31 cellular contexts compared by ENCODE assay signal in genomic region chr11:131897247-131897646, GRCh38.
DNase-seq lines count a peak whose midpoint lies in the region; FAIRE-seq and TF ChIP-seq lines count a peak whose summit lies in the region.
"Had no signal": no experiment of that assay in that cellular context is flagged by ENCODE, and none has a peak within 500 bp of the region (broad histone marks: within the 10 kb centered on the region; RNA-seq: fewer than 3 reads in every experiment).

No MANE protein-coding gene starts in this region.

- H3K9ac ChIP-seq in astrocyte (ENCODE audit: low read length) (peak overlapping the region; percentile 73), mesenchymal stem cell (ENCODE audit: low read length) (no peak overlapping the region)
- H3K9ac ChIP-seq: BLaER1 had no signal

- H3K27ac Mint-ChIP-seq in HFFc6: peak overlapping the region; percentile 2; the same call in 1 of the 2 replicates
- no peak overlapping the region for H3K27ac Mint-ChIP-seq in astrocyte (ENCODE audit: unreplicated experiment)
- H3K27ac Mint-ChIP-seq: activated B cell treated with CpG ODN at 0.5 μM for 24 hours; activated CD4-positive, alpha-beta T cell treated with anti-CD3 and anti-CD28 coated beads, Interleukin-2, amount 10 ng/mL, durations not matched to agents 7 days and 5 days; activated naive CD8-positive, alpha-beta T cell; activated T-cell treated with anti-CD3 and anti-CD28 coated beads, Interleukin-2, amount 50 U/mL, for 24 hours; dendritic cell treated with granulocyte-macrophage colony-stimulating factor and Interleukin-4, amounts not matched to agents 40 ng/mL and 50 ng/mL, for 4 days; mesothelial cell of epicardium; naive B cell had no signal

- H3K36me3 ChIP-seq in astrocyte (ENCODE audit: insufficient read depth, low read length): no peaks in the 10 kb centered on the region
- H3K36me3 ChIP-seq in mesenchymal stem cell (ENCODE audit: control insufficient read depth in 1 of 2, insufficient read depth in 2 of 2, low read depth in 1 of 2, low read length in 2 of 2): no peaks in the 10 kb centered on the region
- H3K36me3 ChIP-seq: BLaER1, heart left ventricle, prostate gland, SJCRH30, tibial nerve had no signal

- H3K4me2 ChIP-seq in astrocyte (ENCODE audit: low read length) (peak overlapping the region; percentile 17), mesenchymal stem cell (ENCODE audit: low read length, poor library complexity, severe bottlenecking) (no peak overlapping the region)
- H3K4me2 ChIP-seq: BLaER1 had no signal

- peak overlapping the region; percentile 65 for H3K27ac ChIP-seq in AG04450 (ENCODE audit: low read depth, low read length)
- H3K27ac ChIP-seq in astrocyte (ENCODE audit: low read depth, low read length): peak overlapping the region; percentile 91
- peak overlapping the region; percentile 8 for H3K27ac ChIP-seq in mesenchymal stem cell (ENCODE audit: low read length, poor library complexity, severe bottlenecking)
- H3K27ac ChIP-seq: BLaER1, prostate gland, SJCRH30, tibial nerve had no signal

- H3K18ac ChIP-seq in mesenchymal stem cell (ENCODE audit: low read depth in 1 of 2, low read length in 2 of 2): no peak overlapping the region

- H3K4me1 ChIP-seq in astrocyte (ENCODE audit: insufficient read depth, low read length): peaks cover 37% of the 10 kb centered on the region
- peaks cover 7% of the 10 kb centered on the region for H3K4me1 ChIP-seq in mesenchymal stem cell (ENCODE audit: control insufficient read depth, insufficient read depth, low read depth, low read length)
- H3K4me1 ChIP-seq: prostate gland, SJCRH30 had no signal

- no peak overlapping the region for H2BK12ac ChIP-seq in mesenchymal stem cell (ENCODE audit: low read length in 2 of 2)

- H3K79me2 ChIP-seq in astrocyte (ENCODE audit: insufficient read depth, low read length): no peaks in the 10 kb centered on the region

- no peak overlapping the region for H3K4ac ChIP-seq in mesenchymal stem cell (ENCODE audit: low read depth in 1 of 2, low read length in 2 of 2)

- no peaks in the 10 kb centered on the region for H4K20me1 ChIP-seq in astrocyte (ENCODE audit: insufficient read depth, low read length)
- H4K20me1 ChIP-seq: BLaER1 had no signal

- peaks cover 59% of the 10 kb centered on the region for H3K4me1 Mint-ChIP-seq in HFFc6 (ENCODE audit: low read depth)
- H3K4me1 Mint-ChIP-seq in astrocyte (ENCODE audit: low read depth, unreplicated experiment): peaks cover 32% of the 10 kb centered on the region
- H3K4me1 Mint-ChIP-seq: activated B cell treated with CpG ODN at 0.5 μM for 24 hours; activated CD4-positive, alpha-beta T cell treated with anti-CD3 and anti-CD28 coated beads, Interleukin-2, amount 10 ng/mL, durations not matched to agents 7 days and 5 days; naive B cell had no signal

- TF ChIP-seq CTCF in AG04450 (IDR thresholded peaks at IDR 0.05; ENCODE audit: low read depth, low read length) (no peak), HFFc6 (IDR thresholded peaks at IDR 0.05) (no peak), astrocyte (IDR thresholded peaks at IDR 0.05; ENCODE audit: insufficient read depth, low read depth, low read length) (no peak), GM13976 (IDR thresholded peaks at IDR 0.05; ENCODE audit: borderline replicate concordance, control extremely low read depth, extremely low read depth, insufficient read depth, missing control alignments) (no peak), GM10248 (IDR thresholded peaks at IDR 0.05; ENCODE audit: control extremely low read depth, extremely low read depth, low read depth, missing control alignments) (no peak)

- H3K27me3 Mint-ChIP-seq in HFFc6 (ENCODE audit: insufficient read depth) (no peaks in the 10 kb centered on the region; the same call in 1 of the 2 replicates), astrocyte (ENCODE audit: low read depth, unreplicated experiment) (no peaks in the 10 kb centered on the region)
- H3K27me3 Mint-ChIP-seq: activated B cell treated with CpG ODN at 0.5 μM for 24 hours; activated CD4-positive, alpha-beta T cell treated with anti-CD3 and anti-CD28 coated beads, Interleukin-2, amount 10 ng/mL, durations not matched to agents 7 days and 5 days; activated naive CD8-positive, alpha-beta T cell; activated T-cell treated with anti-CD3 and anti-CD28 coated beads, Interleukin-2, amount 50 U/mL, for 24 hours; naive B cell had no signal

- no peak overlapping the region for H4K91ac ChIP-seq in mesenchymal stem cell (ENCODE audit: low read length)

- no peak overlapping the region for H3K4me3 ChIP-seq in AG04450 (ENCODE audit: low read depth, low read length)
- H3K4me3 ChIP-seq in astrocyte (ENCODE audit: insufficient read depth, low read depth, low read length): no peak overlapping the region
- no peak overlapping the region for H3K4me3 ChIP-seq in mesenchymal stem cell (ENCODE audit: insufficient read depth in 1 of 2, low read depth in 1 of 2, low read length in 2 of 2)
- H3K4me3 ChIP-seq: BLaER1, heart left ventricle, prostate gland, SJCRH30, tibial nerve had no signal

- no peaks in the 10 kb centered on the region for H3K27me3 ChIP-seq in AG04450 (ENCODE audit: control insufficient read depth, insufficient read depth, low read length)
- no peaks in the 10 kb centered on the region for H3K27me3 ChIP-seq in astrocyte (ENCODE audit: insufficient read depth, low read length)
- no peaks in the 10 kb centered on the region for H3K27me3 ChIP-seq in mesenchymal stem cell (ENCODE audit: control insufficient read depth in 1 of 2, insufficient read depth in 1 of 2, low read length in 2 of 2)
- H3K27me3 ChIP-seq: BLaER1, SJCRH30, tibial nerve had no signal

- H3K36me3 Mint-ChIP-seq in HFFc6 (ENCODE audit: low read depth): no peaks in the 10 kb centered on the region
- H3K36me3 Mint-ChIP-seq in astrocyte (ENCODE audit: low read depth, unreplicated experiment): no peaks in the 10 kb centered on the region
- H3K36me3 Mint-ChIP-seq: activated naive CD8-positive, alpha-beta T cell; mesothelial cell of epicardium; naive B cell had no signal

- H2BK15ac ChIP-seq in mesenchymal stem cell (ENCODE audit: low read depth, poor library complexity, severe bottlenecking): no peak overlapping the region

- no CpG with 5 or more reads among the region's 1 CpG for whole genome bisulfite sequencing in mesenchymal stem cell

- H3K9me3 Mint-ChIP-seq in HFFc6 (no peaks in the 10 kb centered on the region), astrocyte (ENCODE audit: unreplicated experiment) (no peaks in the 10 kb centered on the region)
- H3K9me3 Mint-ChIP-seq: activated B cell treated with CpG ODN at 0.5 μM for 24 hours; activated CD4-positive, alpha-beta T cell treated with anti-CD3 and anti-CD28 coated beads, Interleukin-2, amount 10 ng/mL, durations not matched to agents 7 days and 5 days; activated T-cell treated with anti-CD3 and anti-CD28 coated beads, Interleukin-2, amount 50 U/mL, for 24 hours; dendritic cell treated with granulocyte-macrophage colony-stimulating factor and Interleukin-4, amounts not matched to agents 40 ng/mL and 50 ng/mL, for 4 days; mesothelial cell of epicardium had no signal

- no peak overlapping the region for H2AK5ac ChIP-seq in mesenchymal stem cell (ENCODE audit: low read length, severe bottlenecking)

- H2AFZ ChIP-seq in astrocyte (ENCODE audit: low read depth, low read length) (no peak overlapping the region), mesenchymal stem cell (ENCODE audit: low read depth, low read length) (no peak overlapping the region)

- no peak overlapping the region for H3K4me3 Mint-ChIP-seq in HFFc6
- no peak overlapping the region for H3K4me3 Mint-ChIP-seq in astrocyte (ENCODE audit: unreplicated experiment)
- H3K4me3 Mint-ChIP-seq: activated B cell treated with CpG ODN at 0.5 μM for 24 hours; activated CD4-positive, alpha-beta T cell treated with anti-CD3 and anti-CD28 coated beads, Interleukin-2, amount 10 ng/mL, durations not matched to agents 7 days and 5 days; activated naive CD8-positive, alpha-beta T cell; activated T-cell treated with anti-CD3 and anti-CD28 coated beads, Interleukin-2, amount 50 U/mL, for 24 hours; dendritic cell treated with granulocyte-macrophage colony-stimulating factor and Interleukin-4, amounts not matched to agents 40 ng/mL and 50 ng/mL, for 4 days; mesothelial cell of epicardium; naive B cell had no signal

- in situ Hi-C loops in GM13976 (cut with MboI; ENCODE audit: low sequenced_read_pairs, unreplicated experiment): no loop called here

- POLR2A ChIA-PET in AG04450 (lab: Yijun Ruan, JAX): interaction anchor here (0.7 kb wide), 1 partner anchor 157 kb away, joined by 3 read pairs; no protein-coding TSS in a partner anchor
- POLR2A ChIA-PET in GM10248 (lab: Yijun Ruan, JAX): no interaction called here

- no peak overlapping the region for H2BK5ac ChIP-seq in mesenchymal stem cell (ENCODE audit: low read depth, low read length, poor library complexity, severe bottlenecking)

- H3K79me1 ChIP-seq in mesenchymal stem cell (replicated peaks; ENCODE audit: low read length, poor library complexity, severe bottlenecking): no peaks in the 10 kb centered on the region

- H2BK120ac ChIP-seq in mesenchymal stem cell (ENCODE audit: low read depth, low read length): no peak overlapping the region

- no peak for FAIRE-seq in astrocyte (lab: Jason Lieb, UNC)
- FAIRE-seq: H1 had no signal

- H3K9me3 ChIP-seq in AG04450 (ENCODE audit: control insufficient read depth, insufficient read depth, low read length) (no peaks in the 10 kb centered on the region; the same call in 1 of the 2 replicates), astrocyte (ENCODE audit: insufficient read depth, low read depth, low read length) (no peaks in the 10 kb centered on the region), mesenchymal stem cell (ENCODE audit: control insufficient read depth, low read length) (no peaks in the 10 kb centered on the region)
- H3K9me3 ChIP-seq: BLaER1, prostate gland, SJCRH30, tibial nerve had no signal

- CTCF ChIA-PET in AG04450 (lab: Charles Lee) (interaction anchor here (1.2 kb wide), 1 partner anchor 202 kb away, joined by 6 read pairs; no protein-coding TSS in a partner anchor), GM10248 (lab: Yijun Ruan, JAX) (no interaction called here)

- DNase-seq in AG04450 (ENCODE audit: low read depth, low spot score): no peak
- DNase-seq in HFFc6: no peak
- no peak for DNase-seq in astrocyte (ENCODE audit: low read depth)
- DNase-seq in mesenchymal stem cell: no peak
- no peak for DNase-seq in RPMI8226
- DNase-seq in NCI-H345 (lab: John Stamatoyannopoulos, UW): no peak
- DNase-seq in GM13976 (ENCODE audit: low spot score): no peak
- no peak for DNase-seq in GM10248 (ENCODE audit: extremely low spot score)
- DNase-seq: activated B cell treated with CpG ODN at 0.5 μM for 24 hours; activated CD4-positive, alpha-beta T cell treated with anti-CD3 and anti-CD28 coated beads, Interleukin-2, amount 10 ng/mL, durations not matched to agents 7 days and 5 days; activated effector memory CD4-positive, alpha-beta T cell treated with anti-CD3 and anti-CD28 coated beads, Interleukin-2, amount 50 U/mL, for 16 hours; activated T-cell treated with anti-CD3 and anti-CD28 coated beads, Interleukin-2, amount 50 U/mL, for 24 hours; anterior cingulate cortex; caudate nucleus; GF-D8; islet precursor cell; naive B cell; NCI-H1092 treated with DMSO at 0.1 percent for 48 hours; NCI-H187 treated with DMSO at 0.1 percent for 48 hours; NCI-H2171; NCI-H524 treated with DMSO at 0.1 percent for 48 hours; SJCRH30; stimulated activated CD4-positive, alpha-beta T cell treated with anti-CD3 and anti-CD28 coated beads, Interleukin-4, amount 100 ng/mL, for 1 hour had no signal

- H4K8ac ChIP-seq in mesenchymal stem cell (ENCODE audit: low read length): no peak overlapping the region

- no peak overlapping the region for H3K23ac ChIP-seq in mesenchymal stem cell (ENCODE audit: low read length in 2 of 2)

- no peak overlapping the region for H3K14ac ChIP-seq in mesenchymal stem cell (ENCODE audit: low read length in 2 of 2)

Comparison
In these comparisons a context has a peak if more than half of its experiments do, and no peak if none do; other contexts are left out.
1. H3K27ac ChIP-seq: peak in every context shown above with its lines; median percentile 91 in astrocyte; 65 in AG04450; 8 in mesenchymal stem cell.